ENCODE assay signal across 24 cellular contexts in the genomic region with DNA sequence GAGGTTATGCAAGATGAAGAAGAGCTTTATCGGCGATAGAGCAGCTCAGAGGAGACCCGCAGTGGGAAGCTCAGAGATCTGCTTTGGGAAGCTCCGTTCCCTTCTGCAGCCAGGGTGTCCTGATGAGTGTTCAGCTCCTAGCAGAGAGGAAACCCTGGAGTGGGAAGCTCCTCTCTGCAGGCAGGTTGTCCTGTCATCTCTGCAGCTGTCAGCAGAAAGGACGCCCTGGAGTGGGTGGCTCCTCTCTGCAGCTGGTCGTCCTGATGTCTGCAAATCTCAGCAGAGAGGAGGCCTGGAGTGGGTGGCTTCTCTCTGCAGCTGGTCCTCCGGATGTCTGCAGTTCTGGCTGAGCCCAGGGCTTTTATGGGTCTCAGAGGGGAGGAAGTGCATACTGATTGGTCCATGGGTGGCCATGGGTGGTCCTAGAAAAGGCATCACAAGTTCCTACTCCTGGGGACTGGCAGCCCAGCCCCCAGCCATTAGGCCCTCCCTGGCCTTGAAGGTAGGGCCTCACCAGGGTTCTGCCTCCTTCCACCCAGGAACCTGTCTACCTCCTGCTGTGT.
DNase-seq lines count a peak whose midpoint lies in the region; ATAC-seq and TF ChIP-seq lines count a peak whose summit lies in the region.
"Had no signal": no experiment of that assay in that cellular context is flagged by ENCODE, and none has a peak within 500 bp of the region (broad histone marks: within the 10 kb centered on the region; RNA-seq: fewer than 3 reads in every experiment).

No MANE protein-coding gene starts in this region.

- no peaks in the 10 kb centered on the region for H3K4me1 ChIP-seq in gastroesophageal sphincter
- H3K4me1 ChIP-seq: A549, right atrium auricular region, uterus had no signal

- intact Hi-C loops in activated naive CD4-positive, alpha-beta T cell treated with anti-CD3 and anti-CD28 coated beads for 36 hours (cut with micrococcal nuclease): loop anchor here (10.0 kb wide), 1 partner anchor 97 kb away; no protein-coding TSS in a partner anchor

- no peaks in the 10 kb centered on the region for H3K36me3 Mint-ChIP-seq in activated naive CD4-positive, alpha-beta T cell treated with anti-CD3 and anti-CD28 coated beads for 36 hours (ENCODE audit: low read depth)
- H3K36me3 Mint-ChIP-seq in activated naive CD4-positive, alpha-beta T cell treated with anti-CD3 and anti-CD28 coated beads, Interleukin-2, amount 50 U/mL, for 72 hours: no peaks in the 10 kb centered on the region

- H3K4me3 ChIP-seq in SK-N-MC (peak overlapping the region; percentile 65), gastroesophageal sphincter (no peak overlapping the region)
- H3K4me3 ChIP-seq: A549, GM23248, right atrium auricular region, uterus had no signal

- peaks cover 46% of the 10 kb centered on the region for H3K27me3 ChIP-seq in gastroesophageal sphincter
- H3K27me3 ChIP-seq: right atrium auricular region, uterus had no signal

- no peak overlapping the region for H3K27ac Mint-ChIP-seq in activated naive CD4-positive, alpha-beta T cell treated with anti-CD3 and anti-CD28 coated beads for 36 hours
- H3K27ac Mint-ChIP-seq in activated naive CD4-positive, alpha-beta T cell treated with anti-CD3 and anti-CD28 coated beads, Interleukin-2, amount 50 U/mL, for 72 hours: peak overlapping the region in 1 of 2 donors; percentile 8

- no peak for TF ChIP-seq EP300 in gastroesophageal sphincter (IDR thresholded peaks at IDR 0.05)

- DNase-seq in activated naive CD4-positive, alpha-beta T cell treated with anti-CD3 and anti-CD28 coated beads for 36 hours: peak; percentile 8
- DNase-seq in activated naive CD4-positive, alpha-beta T cell treated with anti-CD3 and anti-CD28 coated beads, Interleukin-2, amount 50 U/mL, for 72 hours (ENCODE audit: low spot score in 2 of 2): no peak
- DNase-seq in SK-N-MC (ENCODE audit: low read depth, low spot score) (no peak), putamen (ENCODE audit: low spot score) (peak; percentile 2), inferior parietal cortex (ENCODE audit: extremely low spot score) (no peak), NK-92 (lab: John Stamatoyannopoulos, UW; ENCODE audit: unreplicated experiment) (no peak)
- DNase-seq: activated CD4-positive, alpha-beta T cell treated with anti-CD3 and anti-CD28 coated beads for 1 hour; C1 segment of cervical spinal cord; cerebellar nuclear complex; DMS153; GM23248; kidney glomerular epithelial cell; mammary epithelial cell; NCI-H1048; NCI-H2029; NCI-H446; stimulated activated CD4-positive, alpha-beta T cell treated with anti-CD3 and anti-CD28 coated beads, Interleukin-12 subunit alpha, Interleukin-12 subunit beta, amount 100 ng/mL, for 4 hours; stimulated activated CD8-positive, alpha-beta memory T cell treated with anti-CD3 and anti-CD28 coated beads, Interleukin-4, amount 100 ng/mL, for 48 hours; substantia nigra; uterus had no signal

- H3K9ac ChIP-seq in SK-N-MC (ENCODE audit: insufficient read length): no peak overlapping the region
- H3K9ac ChIP-seq: GM23248 had no signal

- H3K27ac ChIP-seq in KOPT-K1 (ENCODE audit: low read depth, low read length, poor library complexity, severe bottlenecking) (peak overlapping the region; percentile 83), SK-N-MC (no peak overlapping the region), gastroesophageal sphincter (no peak overlapping the region)
- H3K27ac ChIP-seq: A549, GM23248, right atrium auricular region, uterus had no signal

- no peak for ATAC-seq in activated naive CD4-positive, alpha-beta T cell treated with anti-CD3 and anti-CD28 coated beads, Interleukin-2, amount 50 U/mL, for 72 hours
- no peak for ATAC-seq in gastroesophageal sphincter
- ATAC-seq: A549 had no signal

- no peaks in the 10 kb centered on the region for H3K27me3 Mint-ChIP-seq in activated naive CD4-positive, alpha-beta T cell treated with anti-CD3 and anti-CD28 coated beads for 36 hours (ENCODE audit: low read depth)

- peaks cover 48% of the 10 kb centered on the region for H3K4me1 Mint-ChIP-seq in activated naive CD4-positive, alpha-beta T cell treated with anti-CD3 and anti-CD28 coated beads for 36 hours (ENCODE audit: low read depth)

- H3K36me3 ChIP-seq in KOPT-K1 (ENCODE audit: insufficient read depth, low read length) (no peaks in the 10 kb centered on the region), SK-N-MC (ENCODE audit: insufficient read depth, low read length) (no peaks in the 10 kb centered on the region), gastroesophageal sphincter (no peaks in the 10 kb centered on the region)
- H3K36me3 ChIP-seq: right atrium auricular region, uterus had no signal

- CTCF ChIA-PET in activated naive CD4-positive, alpha-beta T cell treated with anti-CD3 and anti-CD28 coated beads for 36 hours (lab: Charles Lee): interaction anchor here (1.0 kb wide), 1 partner anchor 13 kb away, joined by 5 read pairs; no protein-coding TSS in a partner anchor

- no peak for TF ChIP-seq CTCF in gastroesophageal sphincter (IDR thresholded peaks at IDR 0.05)

- peaks cover 19% of the 10 kb centered on the region for H3K9me3 ChIP-seq in KOPT-K1 (ENCODE audit: insufficient read depth, low read length, poor library complexity, severe bottlenecking)
- H3K9me3 ChIP-seq in SK-N-MC (ENCODE audit: low read depth, low read length): no peaks in the 10 kb centered on the region
- no peaks in the 10 kb centered on the region for H3K9me3 ChIP-seq in gastroesophageal sphincter
- H3K9me3 ChIP-seq: A549, right atrium auricular region, uterus had no signal

- H3K9me3 Mint-ChIP-seq in activated naive CD4-positive, alpha-beta T cell treated with anti-CD3 and anti-CD28 coated beads for 36 hours: no peaks in the 10 kb centered on the region
- peaks cover 0 to 6% of the 10 kb centered on the region in 2 donors for H3K9me3 Mint-ChIP-seq in activated naive CD4-positive, alpha-beta T cell treated with anti-CD3 and anti-CD28 coated beads, Interleukin-2, amount 50 U/mL, for 72 hours

- no peak for TF ChIP-seq POLR2A in gastroesophageal sphincter (IDR thresholded peaks at IDR 0.05)

- H3K4me3 Mint-ChIP-seq in activated naive CD4-positive, alpha-beta T cell treated with anti-CD3 and anti-CD28 coated beads for 36 hours: no peak overlapping the region

- WGBS in gastroesophageal sphincter (ENCODE audit: low coverage in 1 of 2), 2 donors: 80 to 100% methylated on average over 1 of the region's 7 CpGs

Comparison
In these comparisons a context has a peak if more than half of its experiments do, and no peak if none do; other contexts are left out.
1. DNase-seq: peak in activated naive CD4-positive, alpha-beta T cell treated with anti-CD3 and anti-CD28 coated beads for 36 hours (single experiment) and putamen (single experiment); none in activated naive CD4-positive, alpha-beta T cell treated with anti-CD3 and anti-CD28 coated beads, Interleukin-2, amount 50 U/mL, for 72 hours (0 of 2), SK-N-MC (single experiment), inferior parietal cortex (single experiment) and NK-92 (single experiment).